9 cellular contexts compared by ENCODE assay signal in genomic region chr7:20331231-20331880, GRCh38. TPM values are rescaled to one million over a fixed set of nuclear protein-coding genes. Genes with fewer than 3 reads are reported as not detected.
DNase-seq lines count a peak whose midpoint lies in the region; ATAC-seq, FAIRE-seq and TF ChIP-seq lines count a peak whose summit lies in the region.
"Had no signal": no experiment of that assay in that cellular context is flagged by ENCODE, and none has a peak within 500 bp of the region (broad histone marks: within the 10 kb centered on the region; RNA-seq: fewer than 3 reads in every experiment).

No MANE protein-coding gene starts in this region.

- H3K4me3 ChIP-seq in BLaER1 treated with 17β-estradiol and CSF1 and Interleukin-3, amounts not matched to agents 10 nM and 100 nM: peak overlapping the region; percentile 56 to 73 (median 66)
- H3K4me3 ChIP-seq in Peyer's patch: peak overlapping the region; percentile 54 to 85 (median 68)
- H3K4me3 ChIP-seq in mammary epithelial cell (replicated peaks in 1 of 3; ENCODE audit: insufficient read depth in 1 of 3, low read depth in 2 of 3, low read length in 3 of 3): peak overlapping the region; percentile 76 to 88 (median 78)
- peak overlapping the region; percentile 87 to 88 for H3K4me3 ChIP-seq in kidney (ENCODE audit: low read length in 2 of 2)

- FAIRE-seq in kidney (lab: Jason Lieb, UNC) (no peak), HTR-8/SVneo (lab: Jason Lieb, UNC) (no peak)

- intact Hi-C loops in mammary epithelial cell (cut with micrococcal nuclease): loop anchor here (1.0 kb wide), 1 partner anchor 109 kb away; no protein-coding TSS in a partner anchor
- intact Hi-C loops in kidney (cut with DNase I): no loop called here

- CTCF ChIA-PET in mammary epithelial cell (lab: Charles Lee; ENCODE audit: low non-redundant PET): interaction anchor here (0.6 kb wide), 1 partner anchor 353 kb away, joined by 5 read pairs; no protein-coding TSS in a partner anchor

- H2AFZ ChIP-seq in mammary epithelial cell (ENCODE audit: low read depth, low read length): peak overlapping the region; percentile 22

- peaks cover 0 to 14% (median 0%) of the 10 kb centered on the region in 11 experiments; a peak in 4 of 22 replicates for H4K20me1 ChIP-seq in BLaER1 treated with 17β-estradiol and CSF1 and Interleukin-3, amounts not matched to agents 10 nM and 100 nM
- H4K20me1 ChIP-seq in mammary epithelial cell (ENCODE audit: insufficient read depth, low read length): no peaks in the 10 kb centered on the region

- TF ChIP-seq CTCF in Peyer's patch (IDR thresholded peaks at IDR 0.05) (peak in 2 of 6 experiments; percentile 24 to 25), mammary epithelial cell (conservative IDR thresholded peaks at IDR 0.05 in 1 of 2, IDR thresholded peaks at IDR 0.05 in 1 of 2; ENCODE audit: extremely low read depth in 1 of 2, insufficient read depth in 1 of 2, low read depth in 1 of 2, low read length in 2 of 2) (no peak), kidney (IDR thresholded peaks at IDR 0.05; ENCODE audit: borderline replicate concordance, extremely low read depth, insufficient read depth) (no peak)

- peak overlapping the region in 2 of 11 experiments; percentile 69 to 71; a peak in 5 of 22 replicates for H3K27ac ChIP-seq in BLaER1 treated with 17β-estradiol and CSF1 and Interleukin-3, amounts not matched to agents 10 nM and 100 nM
- H3K27ac ChIP-seq in Peyer's patch (peak overlapping the region; percentile 71 to 97 (median 86)), mammary epithelial cell (ENCODE audit: insufficient read depth, low read depth, low read length) (peak overlapping the region; percentile 95), kidney (ENCODE audit: low read depth in 2 of 2, low read length in 2 of 2) (peak overlapping the region; percentile 98 to 99)

- ATAC-seq in GM18909 (IDR thresholded peaks at IDR 0.05; ENCODE audit: poor library complexity, unreplicated experiment) (peak; percentile 22), HG03103 (IDR thresholded peaks at IDR 0.05; ENCODE audit: low read depth, unreplicated experiment) (peak; percentile 24)

- peaks cover 57% of the 10 kb centered on the region for H3K79me2 ChIP-seq in mammary epithelial cell (ENCODE audit: insufficient read depth, low read length)

- no peaks in the 10 kb centered on the region for H3K9me3 ChIP-seq in BLaER1 treated with 17β-estradiol and CSF1 and Interleukin-3, amounts not matched to agents 10 nM and 100 nM (replicated peaks in 1 of 11)
- H3K9me3 ChIP-seq in Peyer's patch (no peaks in the 10 kb centered on the region), mammary epithelial cell (replicated peaks; ENCODE audit: insufficient read depth, low read length) (no peaks in the 10 kb centered on the region), kidney (ENCODE audit: control insufficient read depth in 1 of 2, low read length in 2 of 2) (no peaks in the 10 kb centered on the region)

- DNase-seq in Peyer's patch: peak; percentile 33 to 77 (median 70)
- DNase-seq in mammary epithelial cell: no peak
- peak; percentile 81 for DNase-seq in kidney
- peak; percentile 21 to 26 for DNase-seq in stimulated activated CD4-positive, alpha-beta T cell treated with anti-CD3 and anti-CD28 coated beads, Interleukin-2, amount 100 ng/mL, for 24 hours
- DNase-seq in HTR-8/SVneo (ENCODE audit: insufficient read length, low spot score): no peak

- H3K9ac ChIP-seq in BLaER1 treated with 17β-estradiol and CSF1 and Interleukin-3, amounts not matched to agents 10 nM and 100 nM: peak overlapping the region; percentile 49 to 80 (median 76); a peak in 19 of 22 replicates
- peak overlapping the region; percentile 92 for H3K9ac ChIP-seq in mammary epithelial cell (ENCODE audit: insufficient read depth, low read length)
- H3K9ac ChIP-seq in kidney (ENCODE audit: low read length in 2 of 2): peak overlapping the region; percentile 60 to 99

- no peaks in the 10 kb centered on the region for H3K36me3 ChIP-seq in BLaER1 treated with 17β-estradiol and CSF1 and Interleukin-3, amounts not matched to agents 10 nM and 100 nM
- H3K36me3 ChIP-seq in Peyer's patch: no peaks in the 10 kb centered on the region
- no peaks in the 10 kb centered on the region for H3K36me3 ChIP-seq in mammary epithelial cell (ENCODE audit: insufficient read depth, low read length)
- no peaks in the 10 kb centered on the region for H3K36me3 ChIP-seq in kidney (ENCODE audit: control insufficient read depth in 1 of 2, insufficient read depth in 2 of 2, low read length in 2 of 2)

- in situ Hi-C loops in mammary epithelial cell (cut with MboI; ENCODE audit: low sequenced_read_pairs in 2 of 2): no loop called here

- TF ChIP-seq POLR2A in Peyer's patch (IDR thresholded peaks at IDR 0.05): no peak

- peak overlapping the region; percentile 85 to 100 (median 98) for H3K4me2 ChIP-seq in BLaER1 treated with 17β-estradiol and CSF1 and Interleukin-3, amounts not matched to agents 10 nM and 100 nM
- peak overlapping the region; percentile 87 for H3K4me2 ChIP-seq in mammary epithelial cell (ENCODE audit: insufficient read depth, low read depth, low read length)

- 0% methylated on average over 33 of the region's 60 CpGs for WGBS in mammary epithelial cell (ENCODE audit: low coverage, missing lambda C conversion rate)

- BruUV-seq in mammary epithelial cell (replicated peaks; lab: Mats Ljungman, UMichigan): no TSS peak

- dilution Hi-C loops in mammary epithelial cell (cut with HindIII; ENCODE audit: low sequenced_read_pairs): no loop called here

- H3K27me3 ChIP-seq in BLaER1 treated with 17β-estradiol and CSF1 and Interleukin-3, amounts not matched to agents 10 nM and 100 nM: peaks cover 42 to 70% (median 59%) of the 10 kb centered on the region in 11 experiments
- H3K27me3 ChIP-seq in Peyer's patch (no peaks in the 10 kb centered on the region), mammary epithelial cell (ENCODE audit: insufficient read depth, low read length) (no peaks in the 10 kb centered on the region)

- peaks cover 16 to 35% (median 23%) of the 10 kb centered on the region in 10 experiments for H3K4me1 ChIP-seq in BLaER1 treated with 17β-estradiol and CSF1 and Interleukin-3, amounts not matched to agents 10 nM and 100 nM
- H3K4me1 ChIP-seq in Peyer's patch (peaks cover 0 to 5% (median 0%) of the 10 kb centered on the region in 4 donors), mammary epithelial cell (ENCODE audit: insufficient read depth, low read length) (peaks cover 33% of the 10 kb centered on the region), kidney (ENCODE audit: control insufficient read depth in 1 of 2, insufficient read depth in 1 of 2, low read depth in 1 of 2, low read length in 2 of 2) (peaks cover 0 to 2% of the 10 kb centered on the region in 2 donors)

RNA-seq across cellular contexts. Expression of gene ITGB8, which starts 0.7 kb away (rescaled TPM):
- total RNA-seq in Peyer's patch (10 to 100 TPM; 20.6 to 45.8 (median 32.7) TPM), mammary epithelial cell (100 to 1,000 TPM in 1 of 2 donors, 10 to 100 TPM in 1; 41.9 to 221 TPM), kidney (213 TPM)
- polyA plus RNA-seq in mammary epithelial cell (32.3 TPM), kidney (ENCODE audit: insufficient read depth, low read depth, low replicate concordance) (10.3 TPM)
- polyA minus RNA-seq in mammary epithelial cell: 48.6 TPM
- total RNA-seq: T-helper 1 cell treated with Interleukin-12 subunit alpha and Interleukin-12 subunit beta and Interleukin-4 antibody, amounts not matched to agents 30 ng/mL and 1 ng/mL, for 36 hours had no signal

Comparison
In these comparisons a context has a peak if more than half of its experiments do, and no peak if none do; other contexts are left out.
1. DNase-seq: peak in Peyer's patch (3 of 3), kidney (single experiment) and stimulated activated CD4-positive, alpha-beta T cell treated with anti-CD3 and anti-CD28 coated beads, Interleukin-2, amount 100 ng/mL, for 24 hours (2 of 2); none in mammary epithelial cell (single experiment) and HTR-8/SVneo (single experiment).
2. Peak in every context shown above with its lines, with median percentiles within 50 percentile points of each other: H3K4me3 ChIP-seq and H3K9ac ChIP-seq.